In the genomic region with DNA sequence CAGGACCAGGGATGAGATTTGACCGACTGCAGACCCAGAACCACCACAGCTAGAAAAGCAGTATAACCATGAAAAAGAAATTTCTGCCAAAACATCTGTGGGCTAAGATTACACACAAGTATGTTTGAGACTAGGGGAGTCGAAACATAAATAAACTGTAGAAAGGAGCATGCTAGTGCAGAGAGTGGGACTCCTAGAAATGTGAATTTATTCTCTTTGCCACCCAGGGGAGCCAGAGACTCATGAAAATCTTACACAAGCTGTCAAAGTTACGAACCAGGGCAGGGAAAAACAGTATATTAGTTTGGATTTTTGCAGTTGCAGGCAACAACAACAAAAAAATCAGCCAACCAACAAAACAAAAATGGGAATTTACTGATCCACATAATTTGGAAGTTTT, we compare ENCODE assay signal across 16 cellular contexts. TPM values are rescaled to one million over a fixed set of nuclear protein-coding genes. Genes with fewer than 3 reads are reported as not detected.
DNase-seq lines count a peak whose midpoint lies in the region; ATAC-seq, FAIRE-seq and TF ChIP-seq lines count a peak whose summit lies in the region.
"Had no signal": no experiment of that assay in that cellular context is flagged by ENCODE, and none has a peak within 500 bp of the region (broad histone marks: within the 10 kb centered on the region; RNA-seq: fewer than 3 reads in every experiment).

No MANE protein-coding gene starts in this region.

- 50% methylated on average over 1 of the region's 3 CpGs for WGBS in mesenchymal stem cell

- no peak for TF ChIP-seq POLR2A in GM12891 (IDR thresholded peaks at IDR 0.05; ENCODE audit: low read depth, low read length)

- H3K27ac ChIP-seq in mesenchymal stem cell (ENCODE audit: low read length, poor library complexity, severe bottlenecking), result no peak overlapping the region
- H3K27ac ChIP-seq: esophagus squamous epithelium had no signal

- peak; percentile 21 for TF ChIP-seq CTCF in BE2C (IDR thresholded peaks at IDR 0.05; ENCODE audit: low read depth, low read length)
- peak; percentile 45 for TF ChIP-seq CTCF in Loucy (conservative IDR thresholded peaks at IDR 0.05; ENCODE audit: low read length)
- TF ChIP-seq CTCF in cardiac fibroblast (IDR thresholded peaks at IDR 0.05; ENCODE audit: low read depth, low read length), result no peak

- H3K9me2 ChIP-seq in Loucy (replicated peaks; ENCODE audit: low read depth, low read length), result no peaks in the 10 kb centered on the region

- H3K36me3 ChIP-seq in BE2C (no peaks in the 10 kb centered on the region), Loucy (ENCODE audit: insufficient read depth, low read length) (no peaks in the 10 kb centered on the region), mesenchymal stem cell (ENCODE audit: control insufficient read depth in 1 of 2, insufficient read depth in 2 of 2, low read depth in 1 of 2, low read length in 2 of 2) (no peaks in the 10 kb centered on the region)
- H3K36me3 ChIP-seq: esophagus squamous epithelium had no signal

- no peak overlapping the region for H3K18ac ChIP-seq in mesenchymal stem cell (ENCODE audit: low read depth in 1 of 2, low read length in 2 of 2)

- H2BK15ac ChIP-seq in mesenchymal stem cell (ENCODE audit: low read depth, poor library complexity, severe bottlenecking), result no peak overlapping the region

- H3K9ac ChIP-seq in Loucy (ENCODE audit: low read depth, low read length, poor library complexity, severe bottlenecking) (no peak overlapping the region), mesenchymal stem cell (ENCODE audit: low read length) (no peak overlapping the region)

- no peaks in the 10 kb centered on the region for H4K20me1 ChIP-seq in Loucy (ENCODE audit: insufficient read depth, low read length, poor library complexity, severe bottlenecking)

- no peak overlapping the region for H2BK5ac ChIP-seq in mesenchymal stem cell (ENCODE audit: low read depth, low read length, poor library complexity, severe bottlenecking)

- no peak overlapping the region for H4K8ac ChIP-seq in mesenchymal stem cell (ENCODE audit: low read length)

- peak overlapping the region; percentile 96 for H2AK5ac ChIP-seq in mesenchymal stem cell (ENCODE audit: low read length, severe bottlenecking)

- H3K79me2 ChIP-seq in Loucy (ENCODE audit: insufficient read depth, low read length), result no peaks in the 10 kb centered on the region

- H2AFZ ChIP-seq in Loucy (ENCODE audit: low read length) (no peak overlapping the region), mesenchymal stem cell (ENCODE audit: low read depth, low read length) (no peak overlapping the region)

- H2BK12ac ChIP-seq in mesenchymal stem cell (ENCODE audit: low read length in 2 of 2), result no peak overlapping the region

- H3K27me3 ChIP-seq in BE2C (no peaks in the 10 kb centered on the region), Loucy (ENCODE audit: insufficient read depth, low read length, poor library complexity, severe bottlenecking) (no peaks in the 10 kb centered on the region), mesenchymal stem cell (ENCODE audit: control insufficient read depth in 1 of 2, insufficient read depth in 1 of 2, low read length in 2 of 2) (no peaks in the 10 kb centered on the region)
- H3K27me3 ChIP-seq: esophagus squamous epithelium had no signal

- H3K4me1 ChIP-seq in BE2C (no peaks in the 10 kb centered on the region), Loucy (ENCODE audit: insufficient read depth, low read length, poor library complexity, severe bottlenecking) (no peaks in the 10 kb centered on the region), mesenchymal stem cell (ENCODE audit: control insufficient read depth, insufficient read depth, low read depth, low read length) (peaks cover 3% of the 10 kb centered on the region)

- no peak overlapping the region for H4K91ac ChIP-seq in mesenchymal stem cell (ENCODE audit: low read length)

- H3K4ac ChIP-seq in mesenchymal stem cell (ENCODE audit: low read depth in 1 of 2, low read length in 2 of 2), result no peak overlapping the region

- DNase-seq in BE2C, result no peak
- peak; percentile 30 to 64 for DNase-seq in cardiac fibroblast (ENCODE audit: low read depth in 2 of 2)
- peak; percentile 47 for DNase-seq in mesenchymal stem cell
- no peak for DNase-seq in GM12891 (ENCODE audit: insufficient read length, low spot score)
- no peak for DNase-seq in NCI-H2081 (lab: John Stamatoyannopoulos, UW)
- DNase-seq: activated naive CD4-positive, alpha-beta T cell; esophagus squamous epithelium; naive B cell; NCI-H1092 treated with DMSO at 0.1 percent for 48 hours; NCI-H510A; right cardiac atrium had no signal

- no peaks in the 10 kb centered on the region for H3F3A ChIP-seq in Loucy (ENCODE audit: low read depth)

- FAIRE-seq in GM12891 (lab: Jason Lieb, UNC), result no peak
- FAIRE-seq: islet of Langerhans had no signal

- no peak overlapping the region for H3K23ac ChIP-seq in mesenchymal stem cell (ENCODE audit: low read length in 2 of 2)

- no peak for ATAC-seq in HG02885 (IDR thresholded peaks at IDR 0.05; ENCODE audit: poor library complexity, unreplicated experiment)
- no peak for ATAC-seq in HG03432 (IDR thresholded peaks at IDR 0.05; ENCODE audit: unreplicated experiment)
- ATAC-seq: right cardiac atrium, Right ventricle myocardium inferior had no signal

- no peaks in the 10 kb centered on the region for H3K9me3 ChIP-seq in BE2C
- H3K9me3 ChIP-seq in Loucy (ENCODE audit: insufficient read depth, low read depth, low read length), result no peaks in the 10 kb centered on the region
- H3K9me3 ChIP-seq in mesenchymal stem cell (ENCODE audit: control insufficient read depth, low read length), result no peaks in the 10 kb centered on the region
- H3K9me3 ChIP-seq: esophagus squamous epithelium had no signal

- H3K4me2 ChIP-seq in Loucy (ENCODE audit: low read depth, low read length, poor library complexity, severe bottlenecking), result no peak overlapping the region
- no peak overlapping the region for H3K4me2 ChIP-seq in mesenchymal stem cell (ENCODE audit: low read length, poor library complexity, severe bottlenecking)

- no peak overlapping the region for H3K4me3 ChIP-seq in BE2C (ENCODE audit: low read depth, low read length)
- no peak overlapping the region for H3K4me3 ChIP-seq in Loucy (ENCODE audit: low read length, poor library complexity, severe bottlenecking)
- H3K4me3 ChIP-seq in cardiac fibroblast (replicated peaks in 1 of 2; ENCODE audit: low read depth in 2 of 2, low read length in 2 of 2), result no peak overlapping the region
- H3K4me3 ChIP-seq in mesenchymal stem cell (ENCODE audit: insufficient read depth in 1 of 2, low read depth in 1 of 2, low read length in 2 of 2), result no peak overlapping the region
- H3K4me3 ChIP-seq: esophagus squamous epithelium had no signal

- no peak overlapping the region for H2BK120ac ChIP-seq in mesenchymal stem cell (ENCODE audit: low read depth, low read length)

- no peaks in the 10 kb centered on the region for H3K79me1 ChIP-seq in mesenchymal stem cell (replicated peaks; ENCODE audit: low read length, poor library complexity, severe bottlenecking)

- no peak overlapping the region for H3K14ac ChIP-seq in mesenchymal stem cell (ENCODE audit: low read length in 2 of 2)

TF ChIP-seq in GM12891, 5 proteins besides CTCF, POLR2A, EP300 and RAD21:
- TF ChIP-seq PAX5 (IDR thresholded peaks at IDR 0.05; ENCODE audit: insufficient read depth, low read length, severe bottlenecking), result no peak
- no peak for TF ChIP-seq POLR2AphosphoS5 (IDR thresholded peaks at IDR 0.05; ENCODE audit: low read depth, low read length)
- TF ChIP-seq SPI1 (IDR thresholded peaks at IDR 0.05; ENCODE audit: low read depth, low read length), result no peak
- TF ChIP-seq POU2F2 (IDR thresholded peaks at IDR 0.05; ENCODE audit: low read depth, low read length), result no peak
- TF ChIP-seq TAF1 (IDR thresholded peaks at IDR 0.05; ENCODE audit: low read depth, low read length), result no peak
TF ChIP-seq in GM12891: peak in this region for 0.

RNA-seq across cellular contexts. Expression of a gene that starts 12.3 kb away (rescaled TPM):
- polyA plus RNA-seq in BE2C (2012; ENCODE audit: insufficient read depth, insufficient read length, low read depth), result 108 TPM
- 75.0 TPM for polyA plus RNA-seq in mesenchymal stem cell (2013, experiment 1 of 2)
- polyA plus RNA-seq in mesenchymal stem cell (2013, experiment 2 of 2), result 79.6 TPM
- polyA plus RNA-seq in GM12891 (2012; ENCODE audit: low read depth, missing spikeins), result 50.7 TPM

RNA-seq across cellular contexts. Expression of a gene that starts 25.8 kb away (rescaled TPM):
- 1.1 TPM for polyA plus RNA-seq in BE2C (2012; ENCODE audit: insufficient read depth, insufficient read length, low read depth)
- 9.2 TPM for polyA plus RNA-seq in mesenchymal stem cell (2013, experiment 1 of 2)
- 9.2 TPM for polyA plus RNA-seq in mesenchymal stem cell (2013, experiment 2 of 2)
- polyA plus RNA-seq in GM12891 (2012; ENCODE audit: low read depth, missing spikeins), result 0.08 TPM

Comparison
In these comparisons a context has a peak if more than half of its experiments do, and no peak if none do; other contexts are left out.
1. DNase-seq: peak in cardiac fibroblast (2 of 2) and mesenchymal stem cell (single experiment); none in BE2C (single experiment), GM12891 (single experiment) and NCI-H2081 (0 of 2).